Comparison of ENCODE assay signal across 25 cellular contexts in the genomic region with DNA sequence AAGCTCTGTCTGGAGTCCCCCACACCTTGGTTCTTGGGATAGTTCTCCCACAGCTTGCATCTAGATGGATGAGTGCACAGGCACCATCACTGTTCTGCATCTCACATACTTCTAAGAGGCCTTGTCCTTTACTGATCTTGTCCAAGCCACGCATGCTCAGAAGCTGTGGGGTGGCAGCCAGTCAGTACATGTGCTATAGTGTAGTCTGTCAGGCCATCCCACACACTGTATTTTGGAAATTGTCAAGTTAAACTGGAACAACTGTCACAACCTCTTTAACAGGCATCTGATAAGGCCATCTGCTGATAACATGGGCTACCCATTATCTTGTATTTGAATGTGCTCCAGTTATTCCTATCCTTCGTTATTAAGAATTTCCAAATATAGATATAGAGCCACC.
A peak's percentile ranks its signal among the peaks of the same experiment; 100 is the strongest.
DNase-seq lines count a peak whose midpoint lies in the region; ATAC-seq and TF ChIP-seq lines count a peak whose summit lies in the region.
"Had no signal": no experiment of that assay in that cellular context is flagged by ENCODE, and none has a peak within 500 bp of the region (broad histone marks: within the 10 kb centered on the region; RNA-seq: fewer than 3 reads in every experiment).

No MANE protein-coding gene starts in this region.

- H3K79me1 ChIP-seq in neuronal stem cell (ENCODE audit: low read depth, low read length): no peaks in the 10 kb centered on the region

- H3K27me3 ChIP-seq in neuronal stem cell (ENCODE audit: control insufficient read depth in 3 of 3, insufficient read depth in 3 of 3, low read depth in 1 of 3, low read length in 3 of 3): no peaks in the 10 kb centered on the region
- H3K27me3 ChIP-seq: BE2C, SJSA1 had no signal

- ATAC-seq in SK-N-SH treated with all-trans-retinoic acid at 6 μM for 48 hours: no peak
- ATAC-seq: HepG2 had no signal

- H3K23ac ChIP-seq in neuronal stem cell (ENCODE audit: low read depth, low read length, poor library complexity): no peak overlapping the region

- H4K8ac ChIP-seq in neuronal stem cell (ENCODE audit: low read depth, low read length): no peak overlapping the region

- peak; percentile 42 for DNase-seq in DMS53 (lab: John Stamatoyannopoulos, UW)
- no peak for DNase-seq in neuronal stem cell (ENCODE audit: low spot score)
- DNase-seq in NCI-H2107 treated with DMSO at 0.1 percent for 48 hours (lab: John Stamatoyannopoulos, UW; ENCODE audit: unreplicated experiment): no peak
- no peak for DNase-seq in SKM-1 (lab: John Stamatoyannopoulos, UW; ENCODE audit: unreplicated experiment)
- DNase-seq in retina: no peak
- DNase-seq: BE2C, DMS79 treated with DMSO at 0.1 percent for 48 hours, GF-D8, GOT3, HFFc6, Karpas-422, NCI-H1092, NCI-H1417 treated with DMSO at 0.1 percent for 48 hours, NCI-H187 treated with DMSO at 0.1 percent for 48 hours, NCI-H2227 treated with DMSO at 0.1 percent for 48 hours, NCI-H510A, NCI-H69, Right ventricle myocardium superior, RPMI8226, SW 1271 had no signal

- no peaks in the 10 kb centered on the region for H3K4me1 ChIP-seq in neuronal stem cell (ENCODE audit: control insufficient read depth in 2 of 2, insufficient read depth in 1 of 2, low read depth in 1 of 2, low read length in 2 of 2)
- H3K4me1 ChIP-seq: BE2C, HAP-1, SJSA1 had no signal

- H3K9me3 ChIP-seq in neuronal stem cell (replicated peaks in 1 of 2; ENCODE audit: control insufficient read depth in 2 of 2, insufficient read depth in 1 of 2, low read depth in 1 of 2, low read length in 2 of 2): no peaks in the 10 kb centered on the region
- H3K9me3 ChIP-seq: BE2C, HAP-1, SJSA1 had no signal

- H3K36me3 ChIP-seq in neuronal stem cell (replicated peaks in 1 of 2; ENCODE audit: control insufficient read depth in 2 of 2, insufficient read depth in 2 of 2, low read length in 2 of 2): no peaks in the 10 kb centered on the region
- H3K36me3 ChIP-seq: BE2C, HAP-1, SJSA1 had no signal

- no peak overlapping the region for H2AK5ac ChIP-seq in neuronal stem cell (ENCODE audit: low read depth, low read length)

- no peak overlapping the region for H3K18ac ChIP-seq in neuronal stem cell (ENCODE audit: low read length)

- H2BK120ac ChIP-seq in neuronal stem cell (ENCODE audit: low read depth, low read length): no peak overlapping the region

- H2AFZ ChIP-seq in neuronal stem cell (ENCODE audit: low read length): no peak overlapping the region

- H4K91ac ChIP-seq in neuronal stem cell (ENCODE audit: low read depth, low read length, poor library complexity): no peak overlapping the region

- peak overlapping the region; percentile 4 for H3K14ac ChIP-seq in neuronal stem cell (ENCODE audit: low read length)

- no peak overlapping the region for H3K4ac ChIP-seq in neuronal stem cell (ENCODE audit: low read length)

- no peak for TF ChIP-seq CTCF in 22Rv1 (IDR thresholded peaks at IDR 0.05)

- H3K27ac ChIP-seq in 22Rv1 (0 out of 2 replicates have a peak overlapping the region, but pooled peaks have one; percentile 28), neuronal stem cell (replicated peaks; ENCODE audit: low read length) (no peak overlapping the region)
- H3K27ac ChIP-seq: SJSA1 had no signal

- no peak overlapping the region for H2BK5ac ChIP-seq in neuronal stem cell (ENCODE audit: low read length)

- no peak overlapping the region for H3K9ac ChIP-seq in neuronal stem cell (ENCODE audit: low read depth, low read length, poor library complexity)

- no CpG with 5 or more reads among the region's 2 CpGs for WGBS in neuronal stem cell (ENCODE audit: extremely low coverage in 2 of 2, insufficient read length in 2 of 2, insufficient replicate concordance in 1 of 2), 2 donors

- no peak overlapping the region for H2BK12ac ChIP-seq in neuronal stem cell (ENCODE audit: low read length)

- no peak overlapping the region for H3K4me2 ChIP-seq in neuronal stem cell (ENCODE audit: insufficient read depth, low read length, poor library complexity, severe bottlenecking)

- H3K4me3 ChIP-seq in neuronal stem cell (ENCODE audit: low read length in 2 of 2): no peak overlapping the region
- H3K4me3 ChIP-seq: HAP-1, SJSA1 had no signal

- H2BK15ac ChIP-seq in neuronal stem cell (ENCODE audit: low read length): no peak overlapping the region

TF ChIP-seq in SK-N-SH treated with all-trans-retinoic acid at 6 μM for 48 hours, 23 proteins besides CTCF, POLR2A, EP300 and RAD21:
- TF ChIP-seq, protein P1, sequence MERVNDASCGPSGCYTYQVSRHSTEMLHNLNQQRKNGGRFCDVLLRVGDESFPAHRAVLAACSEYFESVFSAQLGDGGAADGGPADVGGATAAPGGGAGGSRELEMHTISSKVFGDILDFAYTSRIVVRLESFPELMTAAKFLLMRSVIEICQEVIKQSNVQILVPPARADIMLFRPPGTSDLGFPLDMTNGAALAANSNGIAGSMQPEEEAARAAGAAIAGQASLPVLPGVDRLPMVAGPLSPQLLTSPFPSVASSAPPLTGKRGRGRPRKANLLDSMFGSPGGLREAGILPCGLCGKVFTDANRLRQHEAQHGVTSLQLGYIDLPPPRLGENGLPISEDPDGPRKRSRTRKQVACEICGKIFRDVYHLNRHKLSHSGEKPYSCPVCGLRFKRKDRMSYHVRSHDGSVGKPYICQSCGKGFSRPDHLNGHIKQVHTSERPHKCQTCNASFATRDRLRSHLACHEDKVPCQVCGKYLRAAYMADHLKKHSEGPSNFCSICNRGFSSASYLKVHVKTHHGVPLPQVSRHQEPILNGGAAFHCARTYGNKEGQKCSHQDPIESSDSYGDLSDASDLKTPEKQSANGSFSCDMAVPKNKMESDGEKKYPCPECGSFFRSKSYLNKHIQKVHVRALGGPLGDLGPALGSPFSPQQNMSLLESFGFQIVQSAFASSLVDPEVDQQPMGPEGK (CRISPR knock-in tag; IDR thresholded peaks at IDR 0.05; ENCODE audit: borderline replicate concordance): no peak
- 0 out of 2 replicates have a peak, but pooled peaks have one; percentile 34 for TF ChIP-seq TCF4 (CRISPR knock-in tag; IDR thresholded peaks at IDR 0.05; ENCODE audit: borderline replicate concordance)
